In genomic region chr15:96416934-96417759, GRCh38 we compare ENCODE assay signal across 9 cellular contexts.
DNase-seq lines count a peak whose midpoint lies in the region; ATAC-seq, FAIRE-seq and TF ChIP-seq lines count a peak whose summit lies in the region.
"Had no signal": no experiment of that assay in that cellular context is flagged by ENCODE, and none has a peak within 500 bp of the region (broad histone marks: within the 10 kb centered on the region; RNA-seq: fewer than 3 reads in every experiment).

No MANE protein-coding gene starts in this region.

- H4K20me1 ChIP-seq in K562 (replicated peaks; ENCODE audit: control insufficient read depth, insufficient read depth, low read length): no peaks in the 10 kb centered on the region

- no peaks in the 10 kb centered on the region for H3K36me3 ChIP-seq in K562 (ENCODE audit: control insufficient read depth, insufficient read depth, low read length)
- H3K36me3 ChIP-seq in skeletal muscle satellite cell (ENCODE audit: insufficient read depth, low read length): no peaks in the 10 kb centered on the region
- no peaks in the 10 kb centered on the region for H3K36me3 ChIP-seq in sigmoid colon

- H3K9me3 ChIP-seq in K562 (replicated peaks; ENCODE audit: control insufficient read depth, insufficient read depth, low read depth, low read length) (no peaks in the 10 kb centered on the region), skeletal muscle satellite cell (replicated peaks; ENCODE audit: low read length) (no peaks in the 10 kb centered on the region), sigmoid colon (no peaks in the 10 kb centered on the region)

- H3K4me2 ChIP-seq in K562 (ENCODE audit: insufficient read depth, low read length) (no peak overlapping the region; the same call in none of the 2 replicates), skeletal muscle satellite cell (ENCODE audit: low read length) (peak overlapping the region; percentile 82)

- H3K27me3 ChIP-seq in K562 (ENCODE audit: control insufficient read depth in 2 of 2, insufficient read depth in 2 of 2, low read length in 2 of 2) (peaks cover 14 to 29% of the 10 kb centered on the region in 2 experiments; a peak in 4 of 5 replicates), skeletal muscle satellite cell (ENCODE audit: control insufficient read depth, insufficient read depth, low read length) (peaks cover 92% of the 10 kb centered on the region), sigmoid colon (peaks cover 45 to 100% (median 92%) of the 10 kb centered on the region in 3 donors)

- in situ Hi-C loops in K562 (cut with MboI): no loop called here

- intact Hi-C loops in K562 (cut with micrococcal nuclease): no loop called here
- intact Hi-C loops in sigmoid colon (cut with DNase I): loop anchor here (5.0 kb wide), 1 partner anchor 60 kb away; no protein-coding TSS in a partner anchor

- no peak overlapping the region for H3K27ac Mint-ChIP-seq in HFFc6
- no peak overlapping the region for H3K27ac Mint-ChIP-seq in stimulated activated effector memory CD8-positive, alpha-beta T cell treated with anti-CD3 and anti-CD28 coated beads, Interleukin-12 subunit alpha, Interleukin-12 subunit beta, amount 100 ng/mL, for 72 hours
- H3K27ac Mint-ChIP-seq: activated naive CD4-positive, alpha-beta T cell treated with anti-CD3 and anti-CD28 coated beads, Interleukin-2, amount 10 ng/mL, durations not matched to agents 7 days and 5 days had no signal

- TF ChIP-seq CTCF in HFFc6 (IDR thresholded peaks at IDR 0.05) (no peak), K562 (IDR thresholded peaks at IDR 0.05 in 2 of 3, conservative IDR thresholded peaks at IDR 0.05 in 1 of 3; ENCODE audit: insufficient read depth in 2 of 3, low read depth in 1 of 3, low read length in 3 of 3) (no peak), sigmoid colon (IDR thresholded peaks at IDR 0.05) (no peak)

- H3K9me3 Mint-ChIP-seq in HFFc6: no peaks in the 10 kb centered on the region
- no peaks in the 10 kb centered on the region for H3K9me3 Mint-ChIP-seq in stimulated activated effector memory CD8-positive, alpha-beta T cell treated with anti-CD3 and anti-CD28 coated beads, Interleukin-12 subunit alpha, Interleukin-12 subunit beta, amount 100 ng/mL, for 72 hours
- H3K9me3 Mint-ChIP-seq: activated naive CD4-positive, alpha-beta T cell treated with anti-CD3 and anti-CD28 coated beads, Interleukin-2, amount 10 ng/mL, durations not matched to agents 7 days and 5 days had no signal

- CTCF ChIA-PET in K562 (lab: Yijun Ruan, JAX; ENCODE audit: low intra/inter-chr PET ratio): no interaction called here

- 23% methylated on average over 40 of the region's 51 CpGs for whole genome bisulfite sequencing in K562 (ENCODE audit: insufficient coverage, low coverage, missing lambda C conversion rate)
- 4% methylated on average over 51 of the region's 51 CpGs for WGBS in sigmoid colon, 2 donors

- H3K27ac ChIP-seq in K562 (ENCODE audit: extremely low read depth, low read depth, low read length): no peak overlapping the region
- H3K27ac ChIP-seq in sigmoid colon: no peak overlapping the region

- TF ChIP-seq EP300 in K562 (IDR thresholded peaks at IDR 0.05; ENCODE audit: low read length): no peak
- TF ChIP-seq EP300 in sigmoid colon (IDR thresholded peaks at IDR 0.05): no peak

- H3K9me1 ChIP-seq in K562 (ENCODE audit: control insufficient read depth, insufficient read depth, low read length): no peaks in the 10 kb centered on the region

- H3K4me1 Mint-ChIP-seq in HFFc6 (ENCODE audit: low read depth): peaks cover 19% of the 10 kb centered on the region
- no peaks in the 10 kb centered on the region for H3K4me1 Mint-ChIP-seq in stimulated activated effector memory CD8-positive, alpha-beta T cell treated with anti-CD3 and anti-CD28 coated beads, Interleukin-12 subunit alpha, Interleukin-12 subunit beta, amount 100 ng/mL, for 72 hours
- H3K4me1 Mint-ChIP-seq: activated naive CD4-positive, alpha-beta T cell treated with anti-CD3 and anti-CD28 coated beads, Interleukin-2, amount 10 ng/mL, durations not matched to agents 7 days and 5 days had no signal

- H2AFZ ChIP-seq in K562 (ENCODE audit: low read depth, low read length): peak overlapping the region; percentile 58; the same call in 1 of the 2 replicates

- no peaks in the 10 kb centered on the region for H3K36me3 Mint-ChIP-seq in HFFc6 (ENCODE audit: low read depth)
- no peaks in the 10 kb centered on the region for H3K36me3 Mint-ChIP-seq in stimulated activated effector memory CD8-positive, alpha-beta T cell treated with anti-CD3 and anti-CD28 coated beads, Interleukin-12 subunit alpha, Interleukin-12 subunit beta, amount 100 ng/mL, for 72 hours
- H3K36me3 Mint-ChIP-seq: activated naive CD4-positive, alpha-beta T cell treated with anti-CD3 and anti-CD28 coated beads, Interleukin-2, amount 10 ng/mL, durations not matched to agents 7 days and 5 days had no signal

- POLR2A ChIA-PET in K562 (lab: Yijun Ruan, JAX): no interaction called here

- FAIRE-seq in K562 (lab: Jason Lieb, UNC): no peak

- no peak for TF ChIP-seq RAD21 in K562 (CRISPR knock-in tag; conservative IDR thresholded peaks at IDR 0.05 in 1 of 2, IDR thresholded peaks at IDR 0.05 in 1 of 2)

- peak; percentile 56 for ATAC-seq in K562
- no peak for ATAC-seq in stimulated activated effector memory CD8-positive, alpha-beta T cell treated with anti-CD3 and anti-CD28 coated beads, Interleukin-12 subunit alpha, Interleukin-12 subunit beta, amount 100 ng/mL, for 72 hours

- H3K4me3 ChIP-seq in K562 (peak overlapping the region; percentile 14; the same call in 1 of the 2 replicates), skeletal muscle satellite cell (ENCODE audit: low read length) (peak overlapping the region; percentile 64), sigmoid colon (peak overlapping the region in 2 of 4 donors; percentile 13 to 30)

- DNase-seq in HFFc6: no peak
- peak in 1 of 4 experiments; percentile 25 for DNase-seq in K562 (ENCODE audit: extremely low read depth in 1 of 4, low spot score in 3 of 4)
- peak; percentile 50 for DNase-seq in iPS-NIHi7 (ENCODE audit: extremely low spot score)
- no peak for DNase-seq in AML-193 (lab: John Stamatoyannopoulos, UW)
- DNase-seq in stimulated activated effector memory CD8-positive, alpha-beta T cell treated with anti-CD3 and anti-CD28 coated beads, Interleukin-12 subunit alpha, Interleukin-12 subunit beta, amount 100 ng/mL, for 72 hours (ENCODE audit: low spot score in 2 of 2): no peak
- DNase-seq in sigmoid colon: no peak
- no peak for DNase-seq in activated CD4-positive, CD25-positive, alpha-beta regulatory T cell (lab: John Stamatoyannopoulos, UW)
- DNase-seq: activated naive CD4-positive, alpha-beta T cell treated with anti-CD3 and anti-CD28 coated beads, Interleukin-2, amount 10 ng/mL, durations not matched to agents 7 days and 5 days had no signal

- peaks cover 79% of the 10 kb centered on the region for H3K27me3 Mint-ChIP-seq in HFFc6 (ENCODE audit: insufficient read depth)

- peaks cover 10 to 15% of the 10 kb centered on the region in 2 experiments; a peak in 4 of 5 replicates for H3K4me1 ChIP-seq in K562 (replicated peaks in 1 of 2; ENCODE audit: control insufficient read depth in 2 of 2, insufficient read depth in 2 of 2, low read length in 2 of 2)
- peaks cover 8% of the 10 kb centered on the region for H3K4me1 ChIP-seq in skeletal muscle satellite cell (ENCODE audit: control insufficient read depth, insufficient read depth, low read length)
- peaks cover 0 to 20% (median 18%) of the 10 kb centered on the region in 4 donors for H3K4me1 ChIP-seq in sigmoid colon

- H3K4me3 Mint-ChIP-seq in HFFc6: peak overlapping the region; percentile 75
- H3K4me3 Mint-ChIP-seq in stimulated activated effector memory CD8-positive, alpha-beta T cell treated with anti-CD3 and anti-CD28 coated beads, Interleukin-12 subunit alpha, Interleukin-12 subunit beta, amount 100 ng/mL, for 72 hours: no peak overlapping the region
- H3K4me3 Mint-ChIP-seq: activated naive CD4-positive, alpha-beta T cell treated with anti-CD3 and anti-CD28 coated beads, Interleukin-2, amount 10 ng/mL, durations not matched to agents 7 days and 5 days had no signal

- no peaks in the 10 kb centered on the region for H3K79me2 ChIP-seq in K562 (ENCODE audit: control insufficient read depth, insufficient read depth, low read length)

- TF ChIP-seq POLR2A in K562 (conservative IDR thresholded peaks at IDR 0.05): no peak
- no peak for TF ChIP-seq POLR2A in sigmoid colon (IDR thresholded peaks at IDR 0.05)

- BruUV-seq in K562 (replicated peaks; lab: Mats Ljungman, UMichigan): no TSS peak

- H3K9ac ChIP-seq in K562 (ENCODE audit: insufficient read depth in 1 of 2, low read depth in 2 of 2, low read length in 2 of 2): peak overlapping the region in 1 of 2 experiments; percentile 42; a peak in 1 of 4 replicates
- H3K9ac ChIP-seq in skeletal muscle satellite cell (ENCODE audit: low read depth, low read length): no peak overlapping the region

TF ChIP-seq in K562, 482 proteins besides CTCF, POLR2A, EP300 and RAD21:
- TF ChIP-seq HMBOX1 (IDR thresholded peaks at IDR 0.05) (no peak), PKNOX1 (IDR thresholded peaks at IDR 0.05) (peak; percentile 77)
